21 cellular contexts compared by ENCODE assay signal in the genomic region with DNA sequence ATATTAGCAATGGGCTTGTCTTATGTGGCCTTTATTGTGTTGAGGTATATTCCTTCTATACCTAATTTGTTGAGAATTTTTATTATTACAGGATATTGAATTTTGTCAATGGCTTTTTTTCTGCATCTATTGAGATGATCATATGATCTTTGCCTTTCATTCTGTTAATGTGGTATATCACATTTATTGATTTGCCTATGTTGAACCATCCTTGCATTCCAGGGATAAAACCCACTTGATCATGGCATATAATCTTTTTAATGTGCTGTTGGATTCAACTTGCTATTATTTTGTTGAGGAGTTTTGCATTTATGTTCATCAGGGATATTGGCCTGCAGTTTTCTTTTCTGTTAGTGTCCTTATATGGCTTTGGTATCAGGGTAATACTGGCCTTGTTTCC.
"Had no signal": no experiment of that assay in that cellular context is flagged by ENCODE, and none has a peak within 500 bp of the region (broad histone marks: within the 10 kb centered on the region; RNA-seq: fewer than 3 reads in every experiment).

No MANE protein-coding gene starts in this region.

- FAIRE-seq: endothelial cell of umbilical vein had no signal

- H3K27ac ChIP-seq: dorsolateral prefrontal cortex, esophagus muscularis mucosa, foreskin keratinocyte, gastroesophageal sphincter, heart left ventricle, hepatocyte, left lung, lower lobe of right lung had no signal

- H3K36me3 ChIP-seq: esophagus muscularis mucosa, gastroesophageal sphincter, heart left ventricle, left lung, lower lobe of right lung had no signal

- H3K4me1 ChIP-seq: esophagus muscularis mucosa, foreskin keratinocyte, gastroesophageal sphincter, heart left ventricle, left lung, lower lobe of right lung had no signal

- H3K79me2 ChIP-seq: hepatocyte had no signal

- H3K4me3 ChIP-seq: dorsolateral prefrontal cortex, esophagus muscularis mucosa, gastroesophageal sphincter, heart left ventricle, hepatocyte, left lung, lower lobe of right lung, mucosa of descending colon had no signal

- H3K27me3 ChIP-seq: dorsolateral prefrontal cortex, esophagus muscularis mucosa, foreskin keratinocyte, heart left ventricle, hepatocyte, left lung had no signal

- DNase-seq: dermis blood vessel endothelial cell; dorsolateral prefrontal cortex; effector CD4-positive, alpha-beta T cell; effector memory CD4-positive, alpha-beta T cell; foreskin keratinocyte; heart left ventricle; hypothalamus; immature natural killer cell; islet precursor cell; left cardiac atrium; left lung; left ventricle myocardium superior; lower lobe of right lung; mesenchymal stem cell; mucosa of descending colon; naive B cell; naive thymus-derived CD8-positive, alpha-beta T cell had no signal

- ATAC-seq: foreskin keratinocyte; gastroesophageal sphincter; heart left ventricle; left cardiac atrium; left lung; left ventricle myocardium superior; lower lobe of right lung; mucosa of descending colon; naive thymus-derived CD8-positive, alpha-beta T cell had no signal

- H3K4me2 ChIP-seq: hepatocyte had no signal

- H2AFZ ChIP-seq: hepatocyte had no signal
